ENCODE assay signal across 11 cellular contexts in the genomic region with DNA sequence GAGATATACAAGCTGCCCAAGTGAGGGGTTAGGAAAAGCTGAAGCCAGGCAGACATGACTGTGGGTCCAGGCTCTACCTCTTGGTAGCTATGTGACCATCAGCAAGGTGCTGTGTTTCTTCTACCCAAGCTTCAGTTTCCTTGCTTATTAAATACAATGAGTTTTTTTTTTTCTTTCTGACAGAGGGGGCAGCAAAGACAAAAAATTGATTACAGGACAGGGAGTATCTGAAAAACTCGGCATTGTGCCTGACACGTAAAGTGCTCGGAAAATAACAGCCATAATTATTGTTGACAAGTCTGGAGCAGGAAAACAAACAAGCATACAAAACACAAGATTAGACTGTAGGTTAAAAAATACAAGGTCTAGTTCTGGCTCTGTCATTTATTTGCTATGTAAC. TPM values are rescaled to one million over a fixed set of nuclear protein-coding genes. Genes with fewer than 3 reads are reported as not detected.
"Had no signal": no experiment of that assay in that cellular context is flagged by ENCODE, and none has a peak within 500 bp of the region (broad histone marks: within the 10 kb centered on the region; RNA-seq: fewer than 3 reads in every experiment).

No MANE protein-coding gene starts in this region.

RNA-seq across cellular contexts. Expression of a gene that starts 23.3 kb away (rescaled TPM):
- total RNA-seq: activated CD4-positive, alpha-beta T cell treated with anti-CD3 and anti-CD28 coated beads for 36 hours; activated CD4-positive, alpha-beta T cell treated with anti-CD3 and anti-CD28 coated beads, Interleukin-2, amount 10 ng/mL, durations not matched to agents 7 days and 5 days; activated CD8-positive, alpha-beta T cell treated with anti-CD3 and anti-CD28 coated beads, Interleukin-2, amount 10 ng/mL, durations not matched to agents 7 days and 5 days; activated naive CD8-positive, alpha-beta T cell treated with anti-CD3 and anti-CD28 coated beads, Interleukin-2, amount 10 ng/mL, durations not matched to agents 7 days and 5 days; activated T-helper 2 cell treated with anti-CD3 and anti-CD28 coated beads, Interferon-gamma antibody, Interleukin-2, Interleukin-4, amounts not matched to agents 10 μg/mL and 5 μg/mL and 100 μg/mL, durations not matched to agents 14 hours and 24 hours and 36 hours; K562; NCI-H460; OCI-LY7; SJCRH30; WTC11 had no signal
- polyA plus RNA-seq: K562, SK-N-SH had no signal
